Comparison of ENCODE assay signal across 1 cellular context in the genomic region with DNA sequence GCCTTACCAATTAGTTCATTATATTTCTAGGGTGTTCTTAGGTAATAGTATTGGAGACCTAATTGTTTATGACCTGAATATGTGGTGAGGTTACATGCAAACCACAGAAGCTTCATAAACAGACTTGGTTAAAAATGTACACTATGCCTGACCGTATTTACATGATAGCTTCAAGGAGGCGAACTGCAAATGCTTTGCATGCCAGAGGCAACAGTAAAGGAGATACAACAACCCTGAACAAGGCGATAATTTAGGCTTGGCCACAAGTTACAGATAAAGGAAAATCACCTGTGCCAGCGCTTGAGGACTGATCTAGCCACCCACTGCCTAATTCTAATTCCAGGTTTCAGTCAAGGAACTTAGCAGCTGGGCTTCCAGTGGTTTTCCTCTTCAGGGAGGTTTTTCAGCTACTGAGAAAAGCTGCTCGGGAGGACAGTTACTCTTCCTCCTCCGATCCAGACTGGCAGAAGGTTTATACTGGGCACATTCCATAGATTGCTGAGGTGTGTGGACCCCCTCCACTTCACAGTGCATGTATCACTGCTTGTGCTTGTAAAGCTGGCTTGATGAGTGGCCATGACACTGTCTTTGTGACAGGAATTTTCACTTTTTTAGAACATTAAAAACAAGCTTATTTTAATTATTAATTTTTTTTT.
TF ChIP-seq lines count a peak whose summit lies in the region.

No MANE protein-coding gene starts in this region.

TF ChIP-seq in GM23338, 12 proteins besides CTCF, POLR2A, EP300 and RAD21 (continued from another document):
- no peak for TF ChIP-seq ETS1 (IDR thresholded peaks at IDR 0.05)
- no peak for TF ChIP-seq EZH2 (IDR thresholded peaks at IDR 0.05; ENCODE audit: low read depth, unreplicated experiment)
- no peak for TF ChIP-seq EZH2phosphoT487 (IDR thresholded peaks at IDR 0.05; ENCODE audit: unreplicated experiment)
TF ChIP-seq in GM23338: peak in this region for 0.
